ENCODE assay signal across 1 cellular context in the genomic region with DNA sequence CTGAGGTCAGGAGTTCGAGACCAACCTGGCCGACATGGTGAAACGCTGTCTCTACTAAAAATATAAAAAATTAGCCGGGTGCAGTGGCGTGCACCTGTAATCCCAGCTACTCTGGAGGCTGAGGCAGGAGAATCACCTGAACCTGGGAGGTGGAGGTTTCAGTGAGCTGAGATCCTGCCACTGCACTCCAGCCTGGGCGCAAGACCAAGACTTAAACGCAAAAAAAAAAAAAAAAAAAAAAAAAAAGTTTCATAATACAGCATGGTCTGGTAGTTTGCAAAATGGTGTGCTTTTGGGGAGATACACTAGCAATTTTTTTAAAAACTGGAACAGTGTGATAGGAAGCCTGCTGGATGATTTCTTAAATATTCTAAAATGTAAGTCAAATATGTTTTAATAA.
TF ChIP-seq lines count a peak whose summit lies in the region.

No MANE protein-coding gene starts in this region.

TF ChIP-seq in H1, 55 proteins besides CTCF, POLR2A, EP300 and RAD21:
- TF ChIP-seq POLR2AphosphoS5 (IDR thresholded peaks at IDR 0.05; ENCODE audit: low read depth, low read length): peak; percentile 43; the same call in 1 of the 2 replicates
